In genomic region chr22:23147632-23148387, GRCh38 we compare ENCODE assay signal across 13 cellular contexts. TPM values are rescaled to one million over a fixed set of nuclear protein-coding genes. Genes with fewer than 3 reads are reported as not detected.
DNase-seq lines count a peak whose midpoint lies in the region; ATAC-seq and TF ChIP-seq lines count a peak whose summit lies in the region.
"Had no signal": no experiment of that assay in that cellular context is flagged by ENCODE, and none has a peak within 500 bp of the region (broad histone marks: within the 10 kb centered on the region; RNA-seq: fewer than 3 reads in every experiment).

No MANE protein-coding gene starts in this region.

- no peak overlapping the region for H3K4me3 Mint-ChIP-seq in immature natural killer cell
- H3K4me3 Mint-ChIP-seq: activated CD4-positive, alpha-beta T cell treated with anti-CD3 and anti-CD28 coated beads, Interleukin-2, amount 10 ng/mL, durations not matched to agents 7 days and 5 days had no signal

- peak overlapping the region in 5 of 6 donors; percentile 31 to 99 (median 62) for H3K27ac Mint-ChIP-seq in immature natural killer cell
- H3K27ac Mint-ChIP-seq: activated CD4-positive, alpha-beta T cell treated with anti-CD3 and anti-CD28 coated beads, Interleukin-2, amount 10 ng/mL, durations not matched to agents 7 days and 5 days had no signal

- CTCF ChIA-PET in GM10248 (lab: Yijun Ruan, JAX), result interaction anchor here (0.9 to 1.7 kb wide), 4 partner anchors 9 to 134 kb away, joined by 3 to 5 read pairs (median 4); no protein-coding TSS in a partner anchor

- ATAC-seq in HG03175 (IDR thresholded peaks at IDR 0.05; ENCODE audit: unreplicated experiment) (no peak), Right ventricle myocardium inferior (no peak)

- POLR2A ChIA-PET in GM10248 (lab: Yijun Ruan, JAX), result no interaction called here

- H3K9me3 Mint-ChIP-seq in immature natural killer cell, result no peaks in the 10 kb centered on the region
- H3K9me3 Mint-ChIP-seq: activated CD4-positive, alpha-beta T cell treated with anti-CD3 and anti-CD28 coated beads, Interleukin-2, amount 10 ng/mL, durations not matched to agents 7 days and 5 days had no signal

- H3K27me3 ChIP-seq in suprapubic skin, result no peaks in the 10 kb centered on the region
- H3K27me3 ChIP-seq: esophagus squamous epithelium, spleen had no signal

- no peaks in the 10 kb centered on the region for H3K36me3 ChIP-seq in suprapubic skin

- H3K9me3 ChIP-seq in suprapubic skin, result no peaks in the 10 kb centered on the region
- H3K9me3 ChIP-seq: esophagus squamous epithelium, spleen had no signal

- peaks cover 6 to 23% (median 19%) of the 10 kb centered on the region in 3 donors for H3K27me3 Mint-ChIP-seq in immature natural killer cell (ENCODE audit: low read depth in 3 of 3)

- H3K36me3 Mint-ChIP-seq in immature natural killer cell, result peaks cover 0 to 4% (median 3%) of the 10 kb centered on the region in 3 donors

- H3K4me3 ChIP-seq in astrocyte of the spinal cord (ENCODE audit: low read depth, low read length), result no peak overlapping the region
- no peak overlapping the region for H3K4me3 ChIP-seq in suprapubic skin
- H3K4me3 ChIP-seq: esophagus squamous epithelium, spleen had no signal

- 33% methylated on average over 6 of the region's 6 CpGs for WGBS in suprapubic skin

- TF ChIP-seq CTCF in astrocyte of the spinal cord (IDR thresholded peaks at IDR 0.05; ENCODE audit: low read depth, low read length), result no peak
- TF ChIP-seq CTCF in suprapubic skin (IDR thresholded peaks at IDR 0.05), result no peak
- no peak for TF ChIP-seq CTCF in GM10248 (IDR thresholded peaks at IDR 0.05; ENCODE audit: control extremely low read depth, extremely low read depth, low read depth, missing control alignments)

- intact Hi-C loops in Right ventricle myocardium inferior (cut with DNase I), result no loop called here

- peaks cover 50% of the 10 kb centered on the region for H3K4me1 ChIP-seq in suprapubic skin

- H3K4me1 Mint-ChIP-seq in immature natural killer cell, result peaks cover 31 to 47% of the 10 kb centered on the region in 2 donors

- no peak for TF ChIP-seq POLR2A in suprapubic skin (IDR thresholded peaks at IDR 0.05)

- TF ChIP-seq EP300 in suprapubic skin (IDR thresholded peaks at IDR 0.05), result no peak

- H3K27ac ChIP-seq in suprapubic skin, result peak overlapping the region; percentile 1

- DNase-seq in NCI-H526 treated with DMSO at 0.1 percent for 48 hours (lab: John Stamatoyannopoulos, UW) (peak; percentile 2), NCI-H526 (lab: John Stamatoyannopoulos, UW) (no peak), astrocyte of the spinal cord (ENCODE audit: low read depth, low spot score) (peak; percentile 39), immature natural killer cell (no peak), suprapubic skin (ENCODE audit: low spot score in 2 of 2) (no peak), GM10248 (ENCODE audit: extremely low spot score) (no peak), Right ventricle myocardium inferior (ENCODE audit: missing footprints) (no peak)
- DNase-seq: activated CD4-positive, alpha-beta T cell treated with anti-CD3 and anti-CD28 coated beads, Interleukin-2, amount 10 ng/mL, durations not matched to agents 7 days and 5 days; esophagus squamous epithelium; NCI-H1694; SHP77 treated with DMSO at 0.1 percent for 48 hours had no signal

- in situ Hi-C loops in astrocyte of the spinal cord (cut with HindIII; ENCODE audit: low sequenced_read_pairs), result no loop called here

RNA-seq across cellular contexts. Expression of gene RAB36, which starts 2.5 kb away (rescaled TPM):
- polyA plus RNA-seq in immature natural killer cell, result 1 to 10 TPM in 2 of 3 donors, not detected in 1; 1.8 to 3.7 TPM
- 1 to 10 TPM; 1.7 to 3.1 (median 2.9) TPM for total RNA-seq in suprapubic skin
- total RNA-seq in Right ventricle myocardium inferior, result 0.54 TPM

RNA-seq across cellular contexts. Expression of gene RSPH14, which starts 6.0 kb away (rescaled TPM):
- polyA plus RNA-seq in immature natural killer cell, result under 1 TPM in 2 of 3 donors, not detected in 1; 0.26 to 0.66 TPM
- total RNA-seq in suprapubic skin (1 to 10 TPM in 1 of 4 donors, under 1 TPM in 1, not detected in 2; 0.91 to 1.1 TPM), Right ventricle myocardium inferior (not detected)
- total RNA-seq: esophagus squamous epithelium had no signal

RNA-seq across cellular contexts. Expression of gene BCR, which starts 32.5 kb away (rescaled TPM):
- polyA plus RNA-seq in immature natural killer cell, result 10 to 100 TPM in 1 of 3 donors, 1 to 10 TPM in 2; 4.1 to 12.5 (median 5.6) TPM
- total RNA-seq in suprapubic skin, result 10 to 100 TPM; 72.8 to 87.8 (median 79.3) TPM
- 29.0 TPM for total RNA-seq in Right ventricle myocardium inferior

Comparison
In these comparisons a context has a peak if more than half of its experiments do, and no peak if none do; other contexts are left out.
1. DNase-seq: peak in NCI-H526 treated with DMSO at 0.1 percent for 48 hours (single experiment) and astrocyte of the spinal cord (single experiment); none in NCI-H526 (0 of 2), immature natural killer cell (0 of 3), suprapubic skin (0 of 2), GM10248 (single experiment) and Right ventricle myocardium inferior (single experiment).